ENCODE assay signal across 17 cellular contexts in genomic region chr2:196322963-196323810, GRCh38.
DNase-seq lines count a peak whose midpoint lies in the region; FAIRE-seq and TF ChIP-seq lines count a peak whose summit lies in the region.
"Had no signal": no experiment of that assay in that cellular context is flagged by ENCODE, and none has a peak within 500 bp of the region (broad histone marks: within the 10 kb centered on the region; RNA-seq: fewer than 3 reads in every experiment).

No MANE protein-coding gene starts in this region.

- FAIRE-seq in small intestine (lab: Jason Lieb, UNC), result no peak

- no peaks in the 10 kb centered on the region for H3K27me3 ChIP-seq in BJ (ENCODE audit: control insufficient read depth, insufficient read depth, low read length)
- H3K27me3 ChIP-seq in small intestine (ENCODE audit: control insufficient read depth in 2 of 2, insufficient read depth in 2 of 2, low read length in 2 of 2), result no peaks in the 10 kb centered on the region
- H3K27me3 ChIP-seq: esophagus muscularis mucosa, upper lobe of right lung had no signal

- no peaks in the 10 kb centered on the region for H3K4me1 Mint-ChIP-seq in CD14-positive monocyte
- no peaks in the 10 kb centered on the region for H3K4me1 Mint-ChIP-seq in activated naive CD8-positive, alpha-beta T cell treated with anti-CD3 and anti-CD28 coated beads for 36 hours
- H3K4me1 Mint-ChIP-seq: activated CD4-positive, alpha-beta memory T cell treated with anti-CD3 and anti-CD28 coated beads, Interleukin-2, amount 10 ng/mL, durations not matched to agents 7 days and 5 days had no signal

- peaks cover 0 to 9% (median 4%) of the 10 kb centered on the region in 3 donors for H3K27me3 Mint-ChIP-seq in CD14-positive monocyte (ENCODE audit: low read depth in 3 of 3)
- H3K27me3 Mint-ChIP-seq in activated naive CD8-positive, alpha-beta T cell treated with anti-CD3 and anti-CD28 coated beads for 36 hours, result peaks cover 9% of the 10 kb centered on the region

- no peak overlapping the region for H3K4me3 Mint-ChIP-seq in CD14-positive monocyte
- no peak overlapping the region for H3K4me3 Mint-ChIP-seq in activated naive CD8-positive, alpha-beta T cell treated with anti-CD3 and anti-CD28 coated beads for 36 hours
- H3K4me3 Mint-ChIP-seq: activated CD4-positive, alpha-beta memory T cell treated with anti-CD3 and anti-CD28 coated beads, Interleukin-2, amount 10 ng/mL, durations not matched to agents 7 days and 5 days; stimulated activated naive CD8-positive, alpha-beta T cell treated with anti-CD3 and anti-CD28 coated beads, Interleukin-15, Interleukin-2, amounts not matched to agents 100 ng/mL and 50 ng/mL, for 24 hours had no signal

- H3K4me3 ChIP-seq in BJ (ENCODE audit: low read depth, low read length), result no peak overlapping the region
- H3K4me3 ChIP-seq in cardiac fibroblast (replicated peaks in 1 of 2; ENCODE audit: low read depth in 2 of 2, low read length in 2 of 2), result no peak overlapping the region
- no peak overlapping the region for H3K4me3 ChIP-seq in small intestine (ENCODE audit: low read depth in 1 of 2, low read length in 2 of 2)
- H3K4me3 ChIP-seq: esophagus muscularis mucosa, prostate gland, upper lobe of right lung had no signal

- H3K27ac Mint-ChIP-seq in CD14-positive monocyte, result no peak overlapping the region
- no peak overlapping the region for H3K27ac Mint-ChIP-seq in activated naive CD8-positive, alpha-beta T cell treated with anti-CD3 and anti-CD28 coated beads for 36 hours
- H3K27ac Mint-ChIP-seq: activated CD4-positive, alpha-beta memory T cell treated with anti-CD3 and anti-CD28 coated beads, Interleukin-2, amount 10 ng/mL, durations not matched to agents 7 days and 5 days; stimulated activated naive CD8-positive, alpha-beta T cell treated with anti-CD3 and anti-CD28 coated beads, Interleukin-15, Interleukin-2, amounts not matched to agents 100 ng/mL and 50 ng/mL, for 24 hours had no signal

- no peaks in the 10 kb centered on the region for H3K36me3 ChIP-seq in BJ (ENCODE audit: control insufficient read depth, insufficient read depth, low read length)
- H3K36me3 ChIP-seq in small intestine (ENCODE audit: control insufficient read depth in 2 of 2, insufficient read depth in 2 of 2, low read length in 2 of 2), result no peaks in the 10 kb centered on the region
- H3K36me3 ChIP-seq: prostate gland, upper lobe of right lung had no signal

- no peak overlapping the region for H3K27ac ChIP-seq in small intestine (ENCODE audit: low read depth in 1 of 2, low read length in 1 of 2)
- H3K27ac ChIP-seq: esophagus muscularis mucosa, prostate gland, upper lobe of right lung had no signal

- TF ChIP-seq CTCF in BJ (IDR thresholded peaks at IDR 0.05; ENCODE audit: insufficient read depth, low read depth, low read length) (no peak), cardiac fibroblast (IDR thresholded peaks at IDR 0.05; ENCODE audit: low read depth, low read length) (no peak), CD14-positive monocyte (IDR thresholded peaks at IDR 0.05) (no peak)

- 64 to 73% (median 72%) methylated on average over 4 of the region's 4 CpGs for WGBS in small intestine, 3 donors

- intact Hi-C loops in CD14-positive monocyte (cut with micrococcal nuclease), result no loop called here

- no peaks in the 10 kb centered on the region for H3K4me1 ChIP-seq in small intestine (ENCODE audit: control insufficient read depth in 2 of 2, insufficient read depth in 1 of 2, low read depth in 1 of 2, low read length in 1 of 2)
- H3K4me1 ChIP-seq: prostate gland, upper lobe of right lung had no signal

- H3K9me3 Mint-ChIP-seq in CD14-positive monocyte, result peaks cover 0 to 5% (median 0%) of the 10 kb centered on the region in 7 donors
- H3K9me3 Mint-ChIP-seq in activated naive CD8-positive, alpha-beta T cell treated with anti-CD3 and anti-CD28 coated beads for 36 hours, result no peaks in the 10 kb centered on the region
- H3K9me3 Mint-ChIP-seq: activated CD4-positive, alpha-beta memory T cell treated with anti-CD3 and anti-CD28 coated beads, Interleukin-2, amount 10 ng/mL, durations not matched to agents 7 days and 5 days; stimulated activated naive CD8-positive, alpha-beta T cell treated with anti-CD3 and anti-CD28 coated beads, Interleukin-15, Interleukin-2, amounts not matched to agents 100 ng/mL and 50 ng/mL, for 24 hours had no signal

- POLR2A ChIA-PET in BJ (lab: Charles Lee), result no interaction called here

- DNase-seq in BJ (ENCODE audit: low read depth), result peak; percentile 57
- DNase-seq in M059J (ENCODE audit: low read depth), result peak; percentile 48
- DNase-seq in cardiac fibroblast (ENCODE audit: low read depth in 2 of 2), result peak; percentile 67 to 74
- DNase-seq in myocyte (ENCODE audit: low read depth), result peak; percentile 25
- DNase-seq in small intestine, result no peak
- DNase-seq in CD14-positive monocyte (ENCODE audit: low spot score), result no peak
- no peak for DNase-seq in activated T-cell treated with anti-CD3 and anti-CD28 coated beads, Interleukin-2, amount 50 U/mL, for 1 hour
- no peak for DNase-seq in activated naive CD8-positive, alpha-beta T cell treated with anti-CD3 and anti-CD28 coated beads for 36 hours
- DNase-seq: activated CD4-positive, alpha-beta memory T cell treated with anti-CD3 and anti-CD28 coated beads, Interleukin-2, amount 10 ng/mL, durations not matched to agents 7 days and 5 days; Calu3; dermis blood vessel endothelial cell; NCI-H146; NCI-H510A treated with DMSO at 0.1 percent for 48 hours; upper lobe of right lung had no signal

- no peaks in the 10 kb centered on the region for H3K36me3 Mint-ChIP-seq in CD14-positive monocyte
- no peaks in the 10 kb centered on the region for H3K36me3 Mint-ChIP-seq in activated naive CD8-positive, alpha-beta T cell treated with anti-CD3 and anti-CD28 coated beads for 36 hours

- CTCF ChIA-PET in BJ (lab: Yijun Ruan, JAX), result interaction anchor here (0.6 to 1.8 kb wide), 2 partner anchors 12 to 25 kb away, joined by 3 to 5 read pairs; no protein-coding TSS in a partner anchor

- H3K9me3 ChIP-seq in small intestine (ENCODE audit: control insufficient read depth, low read depth), result no peaks in the 10 kb centered on the region
- H3K9me3 ChIP-seq: esophagus muscularis mucosa, prostate gland, upper lobe of right lung had no signal

Comparison
In these comparisons a context has a peak if more than half of its experiments do, and no peak if none do; other contexts are left out.
1. DNase-seq: peak in BJ (single experiment), M059J (single experiment), cardiac fibroblast (2 of 2) and myocyte (single experiment); none in small intestine (single experiment), CD14-positive monocyte (single experiment), activated T-cell treated with anti-CD3 and anti-CD28 coated beads, Interleukin-2, amount 50 U/mL, for 1 hour (single experiment) and activated naive CD8-positive, alpha-beta T cell treated with anti-CD3 and anti-CD28 coated beads for 36 hours (single experiment).